Comparison of ENCODE assay signal across 22 cellular contexts in genomic region chr19:10562609-10563008, GRCh38. TPM values are rescaled to one million over a fixed set of nuclear protein-coding genes. Genes with fewer than 3 reads are reported as not detected.
"Had no signal": no experiment of that assay in that cellular context is flagged by ENCODE, and none has a peak within 500 bp of the region (broad histone marks: within the 10 kb centered on the region; RNA-seq: fewer than 3 reads in every experiment).

No MANE protein-coding gene starts in this region.

- H3K27me3 ChIP-seq: adrenal gland, breast epithelium, esophagus muscularis mucosa, gastroesophageal sphincter, heart left ventricle, spleen, tibial nerve had no signal

- H3K27ac ChIP-seq: adrenal gland, breast epithelium, esophagus muscularis mucosa, gastroesophageal sphincter, heart left ventricle, spleen, tibial nerve had no signal

- H3K27me3 Mint-ChIP-seq: activated CD4-positive, alpha-beta memory T cell treated with anti-CD3 and anti-CD28 coated beads, Interleukin-2, amount 10 ng/mL, durations not matched to agents 7 days and 5 days; activated CD8-positive, alpha-beta memory T cell treated with anti-CD3 and anti-CD28 coated beads, Interleukin-2, amount 10 ng/mL, durations not matched to agents 7 days and 5 days; natural killer cell treated with Interleukin-12 subunit alpha and Interleukin-12 subunit beta and Interleukin-15 and Interleukin-18, amount 100 ng/mL, for 72 hours; stimulated activated naive B cell treated with anti-CD40 and anti-IgM and Interleukin-4, amounts not matched to agents 10 μg/mL and 1 μg/mL and 100 μg/mL, for 72 hours had no signal

- FAIRE-seq: astrocyte, kidney, urothelium cell line had no signal

- H3K9me3 Mint-ChIP-seq: activated CD4-positive, alpha-beta memory T cell treated with anti-CD3 and anti-CD28 coated beads, Interleukin-2, amount 10 ng/mL, durations not matched to agents 7 days and 5 days; activated naive CD4-positive, alpha-beta T cell treated with anti-CD3 and anti-CD28 coated beads, Interleukin-2, amount 50 U/mL, for 72 hours; natural killer cell treated with Interleukin-12 subunit alpha and Interleukin-12 subunit beta and Interleukin-15 and Interleukin-18, amount 100 ng/mL, for 72 hours; stimulated activated naive B cell treated with anti-CD40 and anti-IgM and Interleukin-4, amounts not matched to agents 10 μg/mL and 1 μg/mL and 100 μg/mL, for 72 hours had no signal

- DNase-seq: activated CD4-positive, alpha-beta memory T cell treated with anti-CD3 and anti-CD28 coated beads, Interleukin-2, amount 10 ng/mL, durations not matched to agents 7 days and 5 days; activated CD4-positive, alpha-beta T cell treated with anti-CD3 and anti-CD28 coated beads for 48 hours; activated CD4-positive, CD25-positive, alpha-beta regulatory T cell; activated CD8-positive, alpha-beta memory T cell treated with anti-CD3 and anti-CD28 coated beads, Interleukin-2, amount 10 ng/mL, durations not matched to agents 7 days and 5 days; activated effector memory CD4-positive, alpha-beta T cell treated with Interleukin-2 at 50 U/mL for 16 hours; adrenal gland; cortex of kidney; effector CD8-positive, alpha-beta T cell; heart left ventricle; kidney; spleen; stimulated activated naive B cell treated with anti-CD40 and anti-IgM and Interleukin-4, amounts not matched to agents 10 μg/mL and 1 μg/mL and 100 μg/mL, for 72 hours had no signal

- H3K4me3 Mint-ChIP-seq: activated CD4-positive, alpha-beta memory T cell treated with anti-CD3 and anti-CD28 coated beads, Interleukin-2, amount 10 ng/mL, durations not matched to agents 7 days and 5 days; activated CD8-positive, alpha-beta memory T cell treated with anti-CD3 and anti-CD28 coated beads, Interleukin-2, amount 10 ng/mL, durations not matched to agents 7 days and 5 days; natural killer cell treated with Interleukin-12 subunit alpha and Interleukin-12 subunit beta and Interleukin-15 and Interleukin-18, amount 100 ng/mL, for 72 hours; stimulated activated naive B cell treated with anti-CD40 and anti-IgM and Interleukin-4, amounts not matched to agents 10 μg/mL and 1 μg/mL and 100 μg/mL, for 72 hours had no signal

- H3K36me3 ChIP-seq: breast epithelium had no signal

- H3K9me3 ChIP-seq: adrenal gland, breast epithelium, esophagus muscularis mucosa, gastroesophageal sphincter, heart left ventricle, spleen, tibial nerve had no signal

- H3K27ac Mint-ChIP-seq: activated CD4-positive, alpha-beta memory T cell treated with anti-CD3 and anti-CD28 coated beads, Interleukin-2, amount 10 ng/mL, durations not matched to agents 7 days and 5 days; activated CD8-positive, alpha-beta memory T cell treated with anti-CD3 and anti-CD28 coated beads, Interleukin-2, amount 10 ng/mL, durations not matched to agents 7 days and 5 days; natural killer cell treated with Interleukin-12 subunit alpha and Interleukin-12 subunit beta and Interleukin-15 and Interleukin-18, amount 100 ng/mL, for 72 hours; stimulated activated naive B cell treated with anti-CD40 and anti-IgM and Interleukin-4, amounts not matched to agents 10 μg/mL and 1 μg/mL and 100 μg/mL, for 72 hours had no signal

- H3K4me3 ChIP-seq: adrenal gland, breast epithelium, esophagus muscularis mucosa, gastroesophageal sphincter, heart left ventricle, lung, spleen, tibial nerve had no signal

RNA-seq across cellular contexts. Expression of gene AP1M2, which starts 24.5 kb away (rescaled TPM):
- total RNA-seq: activated CD4-positive, alpha-beta memory T cell treated with anti-CD3 and anti-CD28 coated beads, Interleukin-2, amount 10 ng/mL, durations not matched to agents 7 days and 5 days; activated CD8-positive, alpha-beta memory T cell treated with anti-CD3 and anti-CD28 coated beads, Interleukin-2, amount 10 ng/mL, durations not matched to agents 7 days and 5 days; activated naive CD4-positive, alpha-beta T cell treated with anti-CD3 and anti-CD28 coated beads, Interleukin-2, amount 50 U/mL, for 72 hours; esophagus muscularis mucosa; natural killer cell treated with Interleukin-12 subunit alpha and Interleukin-12 subunit beta and Interleukin-15 and Interleukin-18, amount 100 ng/mL, for 72 hours; tibial nerve had no signal
- polyA plus RNA-seq: heart left ventricle had no signal

RNA-seq across cellular contexts. Expression of gene S1PR5, which starts 45.4 kb away (rescaled TPM):
- total RNA-seq: esophagus muscularis mucosa, renal cortical epithelial cell had no signal
